8 cellular contexts compared by ENCODE assay signal in genomic region chr19:14005381-14006084, GRCh38. TPM values are rescaled to one million over a fixed set of nuclear protein-coding genes. Genes with fewer than 3 reads are reported as not detected.
DNase-seq lines count a peak whose midpoint lies in the region; ATAC-seq and TF ChIP-seq lines count a peak whose summit lies in the region.

No MANE protein-coding gene starts in this region.

- peaks cover 42% of the 10 kb centered on the region for H3K4me1 Mint-ChIP-seq in CD14-positive monocyte

- peaks cover 0 to 2% (median 0%) of the 10 kb centered on the region in 7 donors for H3K9me3 Mint-ChIP-seq in CD14-positive monocyte

- peaks cover 3 to 15% of the 10 kb centered on the region in 2 donors for H3K36me3 Mint-ChIP-seq in CD14-positive monocyte

- no peaks in the 10 kb centered on the region for H3K27me3 ChIP-seq in neural cell (ENCODE audit: insufficient read depth, low read depth, low read length)

- POLR2A ChIA-PET in RWPE1 (lab: Yijun Ruan, JAX; ENCODE audit: low non-redundant PET): interaction anchor here (1.0 kb wide), 1 partner anchor 24 kb away, joined by 3 read pairs; no protein-coding TSS in a partner anchor

- peaks cover 19% of the 10 kb centered on the region for H3K79me2 ChIP-seq in neural cell (replicated peaks; ENCODE audit: insufficient read depth, low read length)

- no peaks in the 10 kb centered on the region for H3K9me3 ChIP-seq in neural cell (ENCODE audit: low read length)

- TF ChIP-seq CTCF in CD14-positive monocyte (IDR thresholded peaks at IDR 0.05) (no peak), RWPE1 (conservative IDR thresholded peaks at IDR 0.05; ENCODE audit: low read depth) (no peak), neural cell (IDR thresholded peaks at IDR 0.05; ENCODE audit: poor library complexity, severe bottlenecking) (no peak)

- peak overlapping the region; percentile 83 to 85 for H3K4me3 Mint-ChIP-seq in CD14-positive monocyte

- intact Hi-C loops in CD14-positive monocyte (cut with micrococcal nuclease): loop anchor here (1.0 to 2.0 kb wide), 4 partner anchors 18 to 76 kb away; no protein-coding TSS in a partner anchor

- peak overlapping the region; percentile 77 for H3K4me3 ChIP-seq in Jurkat, Clone E6-1 (ENCODE audit: low read length)
- peak overlapping the region; percentile 74 for H3K4me3 ChIP-seq in neural cell (ENCODE audit: low read length)

- no peak overlapping the region for H3K4me2 ChIP-seq in neural cell (ENCODE audit: low read length)

- no peaks in the 10 kb centered on the region for H4K20me1 ChIP-seq in neural cell (ENCODE audit: insufficient read depth)

- peak overlapping the region; percentile 93 for H3K27ac ChIP-seq in RWPE1
- H3K27ac ChIP-seq in neural cell (ENCODE audit: low read length): peak overlapping the region; percentile 98

- H3K9me2 ChIP-seq in neural cell (ENCODE audit: insufficient read depth, low read length): no peaks in the 10 kb centered on the region

- DNase-seq in CD14-positive monocyte (ENCODE audit: low spot score): peak; percentile 91
- peak; percentile 74 for DNase-seq in Jurkat, Clone E6-1 (ENCODE audit: low read depth, low spot score)
- peak; percentile 91 for DNase-seq in RWPE1 (ENCODE audit: low spot score)
- DNase-seq in activated T-helper 9 cell treated with anti-CD3 and anti-CD28 coated beads, Interleukin-2, amount 50 U/mL, for 16 hours (ENCODE audit: low read depth): peak; percentile 85
- peak; percentile 69 for DNase-seq in fibroblast of the conjunctiva (ENCODE audit: low read depth)
- peak; percentile 89 for DNase-seq in stimulated activated naive CD4-positive, alpha-beta T cell treated with Interleukin-2 at 50 U/mL for 16 hours (lab: John Stamatoyannopoulos, UW)

- H3K36me3 ChIP-seq in neural cell (ENCODE audit: insufficient read depth, low read length): no peaks in the 10 kb centered on the region

- peak overlapping the region; percentile 99 to 100 (median 100) for H3K27ac Mint-ChIP-seq in CD14-positive monocyte

- H3K27me3 Mint-ChIP-seq in CD14-positive monocyte (ENCODE audit: low read depth in 3 of 3): peaks cover 0 to 7% (median 0%) of the 10 kb centered on the region in 3 donors

- ATAC-seq in GM19467 (IDR thresholded peaks at IDR 0.05; ENCODE audit: unreplicated experiment): peak; percentile 28

- H2AFZ ChIP-seq in neural cell (ENCODE audit: low read depth, low read length): peak overlapping the region; percentile 65

- TF ChIP-seq RAD21 in neural cell (conservative IDR thresholded peaks at IDR 0.05): no peak

- no peaks in the 10 kb centered on the region for H3F3A ChIP-seq in neural cell (ENCODE audit: insufficient read depth, low read length, poor library complexity, severe bottlenecking)

- CTCF ChIA-PET in RWPE1 (lab: Yijun Ruan, JAX): interaction anchor here (0.6 kb wide), 1 partner anchor 394 kb away, joined by 3 read pairs; no protein-coding TSS in a partner anchor

- TF ChIP-seq EP300 in neural cell (conservative IDR thresholded peaks at IDR 0.05; ENCODE audit: poor library complexity, severe bottlenecking): no peak

- peak overlapping the region; percentile 95 for H3K9ac ChIP-seq in neural cell (ENCODE audit: low read length)

TF ChIP-seq in neural cell, 6 proteins besides CTCF, POLR2A, EP300 and RAD21:
- TF ChIP-seq EZH2 (IDR thresholded peaks at IDR 0.05; ENCODE audit: borderline replicate concordance, insufficient read depth, low read length, poor library complexity, severe bottlenecking) (no peak), TAF1 (IDR thresholded peaks at IDR 0.05; ENCODE audit: low read depth) (no peak), MXI1 (conservative IDR thresholded peaks at IDR 0.05; ENCODE audit: poor library complexity, severe bottlenecking) (no peak), REST (IDR thresholded peaks at IDR 0.05; ENCODE audit: borderline replicate concordance) (no peak), SMC3 (conservative IDR thresholded peaks at IDR 0.05; ENCODE audit: poor library complexity) (no peak), POLR2AphosphoS5 (IDR thresholded peaks at IDR 0.05) (no peak)

RNA-seq across cellular contexts. Expression of gene RFX1, which starts 0.6 kb away (rescaled TPM):
- polyA plus RNA-seq in CD14-positive monocyte: under 1 TPM; 0.89 to 0.95 TPM
- 7.7 TPM for polyA plus RNA-seq in Jurkat, Clone E6-1 (2012; ENCODE audit: insufficient read depth, insufficient read length)
- polyA plus RNA-seq in neural cell: 2.2 and 3.0 TPM in 2 replicates
- polyA minus RNA-seq in neural cell: 5.0 and 5.4 TPM in 2 replicates

RNA-seq across cellular contexts. Expression of gene RLN3, which starts 22.4 kb away (rescaled TPM):
- polyA plus RNA-seq in CD14-positive monocyte (not detected), neural cell (not detected in 2 replicates)
- polyA plus RNA-seq in Jurkat, Clone E6-1 (2012; ENCODE audit: insufficient read depth, insufficient read length): not detected
- polyA minus RNA-seq in neural cell: not detected in 2 replicates

RNA-seq across cellular contexts. Expression of gene IL27RA, which starts 26.0 kb away (rescaled TPM):
- polyA plus RNA-seq in CD14-positive monocyte: 10 to 100 TPM; 54.9 to 61.5 TPM
- 14.5 TPM for polyA plus RNA-seq in Jurkat, Clone E6-1 (2012; ENCODE audit: insufficient read depth, insufficient read length)
- polyA plus RNA-seq in neural cell: 1.0 and 1.6 TPM in 2 replicates
- 0.97 and 1.3 TPM in 2 replicates for polyA minus RNA-seq in neural cell

RNA-seq across cellular contexts. Expression of gene DCAF15, which starts 53.2 kb away (rescaled TPM):
- polyA plus RNA-seq in CD14-positive monocyte: 1 to 10 TPM; 2.8 to 3.4 TPM
- polyA plus RNA-seq in Jurkat, Clone E6-1 (2012; ENCODE audit: insufficient read depth, insufficient read length): 79.0 TPM
- 39.4 and 57.6 TPM in 2 replicates for polyA plus RNA-seq in neural cell
- 27.4 and 27.8 TPM in 2 replicates for polyA minus RNA-seq in neural cell

RNA-seq across cellular contexts. Expression of gene PALM3, which starts 56.3 kb away (rescaled TPM):
- polyA plus RNA-seq in CD14-positive monocyte (not detected), neural cell (0.33 TPM in 1 of 2 replicates, not detected in the other)
- not detected for polyA plus RNA-seq in Jurkat, Clone E6-1 (2012; ENCODE audit: insufficient read depth, insufficient read length)
- 0.46 and 0.49 TPM in 2 replicates for polyA minus RNA-seq in neural cell

Comparison
In these comparisons a context has a peak if more than half of its experiments do, and no peak if none do; other contexts are left out.
1. Peak in every context shown above with its lines: DNase-seq, ATAC-seq, H3K4me3 ChIP-seq and H3K27ac ChIP-seq.
2. RNA of gene IL27RA, which starts 26.0 kb away (polyA plus RNA-seq): 54.9 to 61.5 TPM in CD14-positive monocyte; 1.0 to 1.6 TPM in neural cell; every median in the first group is over 10 times any median in the second.